28 cellular contexts compared by ENCODE assay signal in genomic region chr9:17970285-17970684, GRCh38.
"Had no signal": no experiment of that assay in that cellular context is flagged by ENCODE, and none has a peak within 500 bp of the region (broad histone marks: within the 10 kb centered on the region; RNA-seq: fewer than 3 reads in every experiment).

No MANE protein-coding gene starts in this region.

- H3K36me3 ChIP-seq: colonic mucosa, esophagus squamous epithelium, gastrocnemius medialis, neutrophil, prostate gland, tibial nerve had no signal

- H3K9me3 Mint-ChIP-seq: T-helper 1 cell treated with Interleukin-12 subunit alpha and Interleukin-12 subunit beta and Interleukin-4 antibody, amounts not matched to agents 30 μg/mL and 1 μg/mL, for 36 hours had no signal

- H3K36me3 Mint-ChIP-seq: activated naive CD8-positive, alpha-beta T cell; mesothelial cell of epicardium had no signal

- ATAC-seq: activated CD4-positive, CD25-positive, alpha-beta regulatory T cell treated with anti-CD3 and anti-CD28 coated beads, Interleukin-2, amount 50 U/mL, for 24 hours; gastrocnemius medialis; left ventricle myocardium superior; naive thymus-derived CD8-positive, alpha-beta T cell had no signal

- H3K4me1 ChIP-seq: colonic mucosa, esophagus squamous epithelium, gastrocnemius medialis, prostate gland, tibial nerve had no signal

- H3K4me3 ChIP-seq: colonic mucosa, esophagus squamous epithelium, gastrocnemius medialis, prostate gland, tibial nerve had no signal

- H3K9me3 ChIP-seq: colonic mucosa, esophagus squamous epithelium, gastrocnemius medialis, neutrophil, prostate gland had no signal

- H3K4me3 Mint-ChIP-seq: activated naive CD8-positive, alpha-beta T cell; mesothelial cell of epicardium; naive thymus-derived CD8-positive, alpha-beta T cell; T-helper 1 cell treated with Interleukin-12 subunit alpha and Interleukin-12 subunit beta and Interleukin-4 antibody, amounts not matched to agents 30 μg/mL and 1 μg/mL, for 36 hours had no signal

- H3K27ac ChIP-seq: colonic mucosa, epithelial cell of prostate, esophagus squamous epithelium, gastrocnemius medialis, neutrophil, prostate gland, tibial nerve, VCaP had no signal

- DNase-seq: activated CD4-positive, alpha-beta T cell treated with anti-CD3 and anti-CD28 coated beads for 48 hours; activated CD4-positive, alpha-beta T cell treated with anti-CD3 and anti-CD28 coated beads, Interleukin-2, amount 50 U/mL, for 48 hours; activated CD8-positive, alpha-beta memory T cell treated with anti-CD3 and anti-CD28 coated beads for 24 hours; activated effector memory CD4-positive, alpha-beta T cell treated with Interleukin-2 at 50 U/mL for 16 hours; activated naive CD4-positive, alpha-beta T cell treated with Interleukin-2 at 50 U/mL for 16 hours; anterior cingulate cortex; colonic mucosa; effector CD8-positive, alpha-beta T cell; esophagus squamous epithelium; gastrocnemius medialis; glutamatergic neuron; left ventricle myocardium superior; mammary epithelial cell; naive thymus-derived CD8-positive, alpha-beta T cell; stimulated activated naive CD4-positive, alpha-beta T cell; T-helper 9 cell had no signal

- FAIRE-seq: endometrium, islet of Langerhans, TTC549 had no signal

- H3K4me1 Mint-ChIP-seq: mesothelial cell of epicardium; naive thymus-derived CD8-positive, alpha-beta T cell had no signal

- H3K27me3 ChIP-seq: colonic mucosa, esophagus squamous epithelium, gastrocnemius medialis, neutrophil, tibial nerve had no signal

- H3K27me3 Mint-ChIP-seq: activated naive CD8-positive, alpha-beta T cell; naive thymus-derived CD8-positive, alpha-beta T cell had no signal

- H3K27ac Mint-ChIP-seq: activated naive CD8-positive, alpha-beta T cell; mesothelial cell of epicardium; naive thymus-derived CD8-positive, alpha-beta T cell; T-helper 1 cell treated with Interleukin-12 subunit alpha and Interleukin-12 subunit beta and Interleukin-4 antibody, amounts not matched to agents 30 μg/mL and 1 μg/mL, for 36 hours had no signal
